9 cellular contexts compared by ENCODE assay signal in genomic region chr2:106159867-106160785, GRCh38. TPM values are rescaled to one million over a fixed set of nuclear protein-coding genes. Genes with fewer than 3 reads are reported as not detected.
DNase-seq lines count a peak whose midpoint lies in the region; ATAC-seq and TF ChIP-seq lines count a peak whose summit lies in the region.
"Had no signal": no experiment of that assay in that cellular context is flagged by ENCODE, and none has a peak within 500 bp of the region (broad histone marks: within the 10 kb centered on the region; RNA-seq: fewer than 3 reads in every experiment).

No MANE protein-coding gene starts in this region.

- peak overlapping the region; percentile 75 for H3K4me3 ChIP-seq in CD8-positive, alpha-beta memory T cell (ENCODE audit: low read length)
- H3K4me3 ChIP-seq in mucosa of rectum (ENCODE audit: low read length in 2 of 2) (peak overlapping the region; percentile 1 to 61), foreskin fibroblast (ENCODE audit: low read depth in 1 of 2, low read length in 2 of 2) (no peak overlapping the region)

- DNase-seq in CD8-positive, alpha-beta memory T cell: peak; percentile 25 to 69 (median 63)
- DNase-seq in activated CD8-positive, alpha-beta memory T cell treated with anti-CD3 and anti-CD28 coated beads for 24 hours: peak; percentile 86
- no peak for DNase-seq in SHP77 (lab: John Stamatoyannopoulos, UW)
- no peak for DNase-seq in midbrain (lab: John Stamatoyannopoulos, UW)
- no peak for DNase-seq in foreskin fibroblast
- DNase-seq in SW 1271 (lab: John Stamatoyannopoulos, UW): no peak

- H3K4me1 Mint-ChIP-seq in CD8-positive, alpha-beta memory T cell: peaks cover 81 to 98% (median 97%) of the 10 kb centered on the region in 3 donors

- H3K4me1 ChIP-seq in CD8-positive, alpha-beta memory T cell (ENCODE audit: insufficient read depth, low read length): peaks cover 90% of the 10 kb centered on the region
- no peaks in the 10 kb centered on the region for H3K4me1 ChIP-seq in mucosa of rectum (ENCODE audit: control insufficient read depth in 2 of 2, insufficient read depth in 2 of 2, low read length in 2 of 2)

- no peak for TF ChIP-seq CTCF in foreskin fibroblast (IDR thresholded peaks at IDR 0.05; ENCODE audit: low read depth, low read length)

- H3K9me3 ChIP-seq in CD8-positive, alpha-beta memory T cell (ENCODE audit: low read length): no peaks in the 10 kb centered on the region
- no peaks in the 10 kb centered on the region for H3K9me3 ChIP-seq in mucosa of rectum (ENCODE audit: control insufficient read depth in 2 of 2, low read length in 2 of 2)

- H3K27me3 ChIP-seq in CD8-positive, alpha-beta memory T cell (ENCODE audit: insufficient read depth, low read length, poor library complexity, severe bottlenecking): no peaks in the 10 kb centered on the region
- no peaks in the 10 kb centered on the region for H3K27me3 ChIP-seq in mucosa of rectum (ENCODE audit: control insufficient read depth in 2 of 2, insufficient read depth in 2 of 2, low read length in 2 of 2)

- POLR2A ChIA-PET in CD8-positive, alpha-beta memory T cell (lab: Charles Lee): interaction anchor here (0.8 to 2.3 kb wide), 8 partner anchors 12 to 410 kb away, joined by 3 to 19 read pairs (median 8); no protein-coding TSS in a partner anchor

- peak; percentile 45 for ATAC-seq in HG03097 (IDR thresholded peaks at IDR 0.05; ENCODE audit: low FRiP score, unreplicated experiment)

- CTCF ChIA-PET in CD8-positive, alpha-beta memory T cell (lab: Charles Lee): interaction anchor here (0.8 to 3.6 kb wide), 15 partner anchors 10 to 112 kb away, joined by 3 to 21 read pairs (median 5); partner anchors contain the start of gene UXS1

- peak overlapping the region; percentile 90 to 100 (median 98) for H3K27ac Mint-ChIP-seq in CD8-positive, alpha-beta memory T cell

- no peak overlapping the region for H3K9ac ChIP-seq in mucosa of rectum (ENCODE audit: low read depth in 1 of 2, low read length in 2 of 2)

- no peaks in the 10 kb centered on the region for H3K27me3 Mint-ChIP-seq in CD8-positive, alpha-beta memory T cell

- peaks cover 16 to 54% (median 18%) of the 10 kb centered on the region in 3 donors for H3K36me3 Mint-ChIP-seq in CD8-positive, alpha-beta memory T cell

- H3K9me3 Mint-ChIP-seq in CD8-positive, alpha-beta memory T cell: peaks cover 0 to 2% (median 1%) of the 10 kb centered on the region in 5 donors

- H3K27ac ChIP-seq in CD8-positive, alpha-beta memory T cell (ENCODE audit: low read depth, low read length): peak overlapping the region; percentile 66
- peak overlapping the region; percentile 16 to 50 for H3K27ac ChIP-seq in mucosa of rectum (ENCODE audit: low read depth in 2 of 2, low read length in 2 of 2)
- H3K27ac ChIP-seq: VCaP had no signal

- peak overlapping the region; percentile 87 to 94 (median 93) for H3K4me3 Mint-ChIP-seq in CD8-positive, alpha-beta memory T cell

- H3K36me3 ChIP-seq in CD8-positive, alpha-beta memory T cell (ENCODE audit: insufficient read depth, low read length): peaks cover 5% of the 10 kb centered on the region
- peaks cover 8 to 16% of the 10 kb centered on the region in 2 donors for H3K36me3 ChIP-seq in mucosa of rectum (ENCODE audit: control insufficient read depth in 2 of 2, insufficient read depth in 2 of 2, low read length in 2 of 2)

RNA-seq across cellular contexts. Expression of gene UXS1, which starts 34.0 kb away (rescaled TPM):
- total RNA-seq in CD8-positive, alpha-beta memory T cell: 10 to 100 TPM; 47.2 to 51.6 TPM
- polyA plus RNA-seq in CD8-positive, alpha-beta memory T cell: 76.1 TPM

Comparison
In these comparisons a context has a peak if more than half of its experiments do, and no peak if none do; other contexts are left out.
1. DNase-seq: peak in CD8-positive, alpha-beta memory T cell (5 of 5) and activated CD8-positive, alpha-beta memory T cell treated with anti-CD3 and anti-CD28 coated beads for 24 hours (single experiment); none in SHP77 (0 of 2), midbrain (single experiment), foreskin fibroblast (0 of 2) and SW 1271 (0 of 2).
2. H3K4me3 ChIP-seq: peak in CD8-positive, alpha-beta memory T cell (single experiment) and mucosa of rectum (2 of 2); none in foreskin fibroblast (0 of 2).